ENCODE assay signal across 6 cellular contexts in the genomic region with DNA sequence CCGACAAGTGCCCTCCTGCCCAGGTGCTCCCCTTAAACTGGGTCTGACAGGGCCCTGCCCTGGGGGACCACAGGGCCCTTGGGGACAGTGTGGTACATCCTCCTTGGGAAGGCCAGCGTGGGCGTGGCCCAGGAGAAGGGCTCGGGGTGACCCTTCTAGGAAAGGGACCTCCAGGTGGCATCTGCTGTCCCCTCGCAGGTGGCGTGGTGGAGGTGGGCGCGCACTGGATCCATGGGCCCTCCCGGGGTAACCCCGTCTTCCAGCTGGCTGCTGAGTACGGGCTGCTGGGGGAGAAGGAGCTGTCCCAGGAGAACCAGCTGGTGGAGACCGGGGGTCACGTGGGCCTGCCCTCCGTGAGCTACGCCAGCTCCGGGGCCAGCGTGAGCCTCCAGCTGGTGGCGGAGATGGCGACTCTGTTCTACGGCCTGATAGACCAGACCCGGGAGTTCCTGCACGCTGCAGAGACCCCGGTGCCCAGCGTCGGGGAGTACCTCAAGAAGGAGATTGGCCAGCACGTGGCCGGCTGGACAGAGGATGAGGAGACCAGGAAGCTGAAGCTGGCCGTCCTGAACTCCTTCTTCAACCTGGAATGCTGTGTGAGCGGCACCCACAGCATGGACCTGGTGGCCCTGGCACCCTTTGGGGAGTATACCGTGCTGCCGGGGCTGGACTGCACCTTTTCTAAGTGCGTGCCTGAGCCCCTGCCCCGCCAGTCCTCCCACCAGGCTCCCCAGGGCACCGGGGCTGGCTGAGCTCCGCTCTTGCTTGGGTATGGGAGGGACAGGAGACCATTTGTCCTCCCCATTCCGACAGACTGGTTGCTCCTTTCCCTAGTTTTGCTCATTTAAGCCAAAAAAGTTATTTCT. TPM values are rescaled to one million over a fixed set of nuclear protein-coding genes. Genes with fewer than 3 reads are reported as not detected.
DNase-seq lines count a peak whose midpoint lies in the region; ATAC-seq, FAIRE-seq and TF ChIP-seq lines count a peak whose summit lies in the region.

No MANE protein-coding gene starts in this region.

- no peak overlapping the region for H4K8ac ChIP-seq in neuronal stem cell (ENCODE audit: low read depth, low read length)

- no peaks in the 10 kb centered on the region for H3K9me3 ChIP-seq in neuronal stem cell (replicated peaks in 1 of 2; ENCODE audit: control insufficient read depth in 2 of 2, insufficient read depth in 1 of 2, low read depth in 1 of 2, low read length in 2 of 2)

- DNase-seq in bronchial epithelial cell (ENCODE audit: low read depth) (no peak), neuronal stem cell (ENCODE audit: low spot score) (no peak), NCI-H128 (lab: John Stamatoyannopoulos, UW; ENCODE audit: unreplicated experiment) (no peak), NCI-H2227 (lab: John Stamatoyannopoulos, UW; ENCODE audit: unreplicated experiment) (no peak), AG20443 (ENCODE audit: low spot score) (no peak)

- H3K4me3 ChIP-seq in bronchial epithelial cell (ENCODE audit: low read depth, low read length) = peak overlapping the region; percentile 44
- H3K4me3 ChIP-seq in neuronal stem cell (ENCODE audit: low read length in 2 of 2) = peak overlapping the region in 1 of 2 donors; percentile 91

- peaks cover 6 to 7% of the 10 kb centered on the region in 2 donors for H3K4me1 ChIP-seq in neuronal stem cell (ENCODE audit: control insufficient read depth in 2 of 2, insufficient read depth in 1 of 2, low read depth in 1 of 2, low read length in 2 of 2)

- peak overlapping the region; percentile 81 for H3K23ac ChIP-seq in neuronal stem cell (ENCODE audit: low read depth, low read length, poor library complexity)

- peak overlapping the region; percentile 90 for H3K9ac ChIP-seq in neuronal stem cell (ENCODE audit: low read depth, low read length, poor library complexity)

- no peak for FAIRE-seq in bronchial epithelial cell (lab: Jason Lieb, UNC)

- peaks cover 7% of the 10 kb centered on the region for H3K79me1 ChIP-seq in neuronal stem cell (ENCODE audit: low read depth, low read length)

- H2BK15ac ChIP-seq in neuronal stem cell (ENCODE audit: low read length) = peak overlapping the region; percentile 73

- peak; percentile 18 for ATAC-seq in GM21447 (IDR thresholded peaks at IDR 0.05; ENCODE audit: unreplicated experiment)

- H2BK12ac ChIP-seq in neuronal stem cell (ENCODE audit: low read length) = peak overlapping the region; percentile 86

- no peak overlapping the region for H4K91ac ChIP-seq in neuronal stem cell (ENCODE audit: low read depth, low read length, poor library complexity)

- peak overlapping the region; percentile 90 for H2AFZ ChIP-seq in neuronal stem cell (ENCODE audit: low read length)

- peak overlapping the region; percentile 93 for H3K18ac ChIP-seq in neuronal stem cell (ENCODE audit: low read length)

- no peak overlapping the region for H3K27ac ChIP-seq in neuronal stem cell (replicated peaks; ENCODE audit: low read length)

- no peak overlapping the region for H3K4ac ChIP-seq in neuronal stem cell (ENCODE audit: low read length)

- H2AK5ac ChIP-seq in neuronal stem cell (ENCODE audit: low read depth, low read length) = peak overlapping the region; percentile 41

- no peak overlapping the region for H2BK120ac ChIP-seq in neuronal stem cell (ENCODE audit: low read depth, low read length)

- TF ChIP-seq CTCF in bronchial epithelial cell (IDR thresholded peaks at IDR 0.05; ENCODE audit: insufficient read depth, low read length, severe bottlenecking) = no peak

- WGBS in neuronal stem cell (ENCODE audit: extremely low coverage in 2 of 2, insufficient read length in 2 of 2, insufficient replicate concordance in 1 of 2), 2 donors = no CpG with 5 or more reads among the region's 36 CpGs

- H2BK5ac ChIP-seq in neuronal stem cell (ENCODE audit: low read length) = peak overlapping the region; percentile 87

- no peaks in the 10 kb centered on the region for H3K27me3 ChIP-seq in bronchial epithelial cell (ENCODE audit: control insufficient read depth, insufficient read depth, low read length)
- H3K27me3 ChIP-seq in neuronal stem cell (ENCODE audit: control insufficient read depth in 3 of 3, insufficient read depth in 3 of 3, low read depth in 1 of 3, low read length in 3 of 3) = peaks cover 0 to 15% (median 8%) of the 10 kb centered on the region in 3 experiments

- peak overlapping the region; percentile 38 for H3K14ac ChIP-seq in neuronal stem cell (ENCODE audit: low read length)

- peak overlapping the region; percentile 77 for H3K4me2 ChIP-seq in neuronal stem cell (ENCODE audit: insufficient read depth, low read length, poor library complexity, severe bottlenecking)

- peaks cover 1% of the 10 kb centered on the region for H3K36me3 ChIP-seq in bronchial epithelial cell (ENCODE audit: control insufficient read depth, insufficient read depth, low read length)
- no peaks in the 10 kb centered on the region for H3K36me3 ChIP-seq in neuronal stem cell (replicated peaks in 1 of 2; ENCODE audit: control insufficient read depth in 2 of 2, insufficient read depth in 2 of 2, low read length in 2 of 2)

RNA-seq across cellular contexts. Expression of a gene that starts 1.0 kb away (rescaled TPM):
- 5.0 and 9.6 TPM in 2 replicates for total RNA-seq in bronchial epithelial cell
- polyA plus RNA-seq in neuronal stem cell (2013, experiment 1 of 2) = 6.1 TPM
- polyA plus RNA-seq in neuronal stem cell (2013, experiment 2 of 2) = 5.9 TPM

RNA-seq across cellular contexts. Expression of a gene that starts 6.9 kb away (rescaled TPM):
- total RNA-seq in bronchial epithelial cell = 44.8 and 49.0 TPM in 2 replicates
- polyA plus RNA-seq in neuronal stem cell (2013, experiment 1 of 2) = 61.5 TPM
- 63.2 TPM for polyA plus RNA-seq in neuronal stem cell (2013, experiment 2 of 2)

RNA-seq across cellular contexts. Expression of a gene that starts 13.9 kb away (rescaled TPM):
- 20.5 and 32.6 TPM in 2 replicates for total RNA-seq in bronchial epithelial cell
- polyA plus RNA-seq in neuronal stem cell (2013, experiment 1 of 2) = 15.5 TPM
- 15.8 TPM for polyA plus RNA-seq in neuronal stem cell (2013, experiment 2 of 2)

RNA-seq across cellular contexts. Expression of a gene that starts 22.2 kb away (rescaled TPM):
- total RNA-seq in bronchial epithelial cell = 16.8 and 23.2 TPM in 2 replicates
- 16.2 TPM for polyA plus RNA-seq in neuronal stem cell (2013, experiment 1 of 2)
- polyA plus RNA-seq in neuronal stem cell (2013, experiment 2 of 2) = 16.5 TPM

RNA-seq across cellular contexts. Expression of a gene that starts 32.9 kb away (rescaled TPM):
- total RNA-seq in bronchial epithelial cell = not detected in 2 replicates
- 0.52 TPM for polyA plus RNA-seq in neuronal stem cell (2013, experiment 1 of 2)
- 0.43 TPM for polyA plus RNA-seq in neuronal stem cell (2013, experiment 2 of 2)
